ENCODE assay signal across 8 cellular contexts in genomic region chr9:116661037-116661954, GRCh38. TPM values are rescaled to one million over a fixed set of nuclear protein-coding genes. Genes with fewer than 3 reads are reported as not detected.
DNase-seq lines count a peak whose midpoint lies in the region; ATAC-seq, FAIRE-seq and TF ChIP-seq lines count a peak whose summit lies in the region.

No MANE protein-coding gene starts in this region.

- no peaks in the 10 kb centered on the region for H3K36me3 ChIP-seq in adrenal gland (replicated peaks in 1 of 2)
- no peaks in the 10 kb centered on the region for H3K36me3 ChIP-seq in left ventricle myocardium inferior

- intact Hi-C loops in adrenal gland (cut with DNase I) (loop anchor here in 1 of 2 donors (5.0 kb wide), 1 partner anchor 1069 kb away; no protein-coding TSS in a partner anchor), left ventricle myocardium inferior (cut with micrococcal nuclease) (loop anchor here (5.0 to 10.0 kb wide), 2 partner anchors 496 to 1069 kb away; no protein-coding TSS in a partner anchor)

- H3K27ac ChIP-seq in adrenal gland (no peak overlapping the region), left ventricle myocardium inferior (replicated peaks) (no peak overlapping the region)

- FAIRE-seq in D721Med (lab: Jason Lieb, UNC) = peak; percentile 88

- no peaks in the 10 kb centered on the region for H3K27me3 ChIP-seq in adrenal gland
- no peaks in the 10 kb centered on the region for H3K27me3 ChIP-seq in left ventricle myocardium inferior (ENCODE audit: low read depth)

- no peaks in the 10 kb centered on the region for H3K9me3 ChIP-seq in adrenal gland (replicated peaks in 1 of 3)
- no peaks in the 10 kb centered on the region for H3K9me3 ChIP-seq in left ventricle myocardium inferior (replicated peaks)

- TF ChIP-seq CTCF in D721Med (IDR thresholded peaks at IDR 0.05; ENCODE audit: insufficient read depth, missing control alignments) = peak; percentile 82
- peak; percentile 48 to 83 (median 75) for TF ChIP-seq CTCF in adrenal gland (IDR thresholded peaks at IDR 0.05)
- peak; percentile 80 for TF ChIP-seq CTCF in left ventricle myocardium inferior (IDR thresholded peaks at IDR 0.05; ENCODE audit: borderline replicate concordance)
- peak; percentile 80 for TF ChIP-seq CTCF in retinal pigment epithelial cell (conservative IDR thresholded peaks at IDR 0.05; ENCODE audit: low read depth, low read length)

- peak; percentile 30 for DNase-seq in D721Med (ENCODE audit: insufficient read length, low spot score)
- peak; percentile 53 for DNase-seq in NCI-H2227 treated with DMSO at 0.1 percent for 48 hours (lab: John Stamatoyannopoulos, UW)
- peak in 6 of 7 donors; percentile 20 to 37 (median 28) for DNase-seq in adrenal gland
- DNase-seq in left ventricle myocardium inferior = no peak
- DNase-seq in retinal pigment epithelial cell (ENCODE audit: low read depth) = peak; percentile 48
- no peak for DNase-seq in activated effector memory CD4-positive, alpha-beta T cell treated with anti-CD3 and anti-CD28 coated beads, Interleukin-2, amount 50 U/mL, for 16 hours

- ATAC-seq in GM19035 (IDR thresholded peaks at IDR 0.05; ENCODE audit: unreplicated experiment) (peak; percentile 87), HG03342 (IDR thresholded peaks at IDR 0.05; ENCODE audit: unreplicated experiment) (peak; percentile 88)

- peaks cover 0 to 5% of the 10 kb centered on the region in 2 donors for H3K4me1 ChIP-seq in adrenal gland (replicated peaks in 1 of 2)
- peaks cover 9% of the 10 kb centered on the region for H3K4me1 ChIP-seq in left ventricle myocardium inferior

- 58 to 66% (median 64%) methylated on average over 7 of the region's 7 CpGs for WGBS in adrenal gland, 4 donors

- no peak for TF ChIP-seq POLR2A in adrenal gland (IDR thresholded peaks at IDR 0.05)

- no peak overlapping the region for H3K4me3 ChIP-seq in adrenal gland
- H3K4me3 ChIP-seq in left ventricle myocardium inferior = no peak overlapping the region
- H3K4me3 ChIP-seq in retinal pigment epithelial cell (ENCODE audit: low read length) = no peak overlapping the region

RNA-seq across cellular contexts. Expression of gene TRIM32, which starts 25.8 kb away (rescaled TPM):
- total RNA-seq in adrenal gland (10 to 100 TPM; 14.4 to 40.1 (median 26.1) TPM), left ventricle myocardium inferior (14.9 TPM)
- 10 to 100 TPM in 1 of 3 donors, 1 to 10 TPM in 2; 3.5 to 14.6 (median 3.8) TPM for polyA plus RNA-seq in adrenal gland

Comparison
In these comparisons a context has a peak if more than half of its experiments do, and no peak if none do; other contexts are left out.
1. DNase-seq: peak in D721Med (single experiment), NCI-H2227 treated with DMSO at 0.1 percent for 48 hours (single experiment), adrenal gland (6 of 7) and retinal pigment epithelial cell (single experiment); none in left ventricle myocardium inferior (single experiment) and activated effector memory CD4-positive, alpha-beta T cell treated with anti-CD3 and anti-CD28 coated beads, Interleukin-2, amount 50 U/mL, for 16 hours (single experiment).
2. Peak in every context shown above with its lines, with median percentiles within 50 percentile points of each other: CTCF ChIP-seq.